In the genomic region with DNA sequence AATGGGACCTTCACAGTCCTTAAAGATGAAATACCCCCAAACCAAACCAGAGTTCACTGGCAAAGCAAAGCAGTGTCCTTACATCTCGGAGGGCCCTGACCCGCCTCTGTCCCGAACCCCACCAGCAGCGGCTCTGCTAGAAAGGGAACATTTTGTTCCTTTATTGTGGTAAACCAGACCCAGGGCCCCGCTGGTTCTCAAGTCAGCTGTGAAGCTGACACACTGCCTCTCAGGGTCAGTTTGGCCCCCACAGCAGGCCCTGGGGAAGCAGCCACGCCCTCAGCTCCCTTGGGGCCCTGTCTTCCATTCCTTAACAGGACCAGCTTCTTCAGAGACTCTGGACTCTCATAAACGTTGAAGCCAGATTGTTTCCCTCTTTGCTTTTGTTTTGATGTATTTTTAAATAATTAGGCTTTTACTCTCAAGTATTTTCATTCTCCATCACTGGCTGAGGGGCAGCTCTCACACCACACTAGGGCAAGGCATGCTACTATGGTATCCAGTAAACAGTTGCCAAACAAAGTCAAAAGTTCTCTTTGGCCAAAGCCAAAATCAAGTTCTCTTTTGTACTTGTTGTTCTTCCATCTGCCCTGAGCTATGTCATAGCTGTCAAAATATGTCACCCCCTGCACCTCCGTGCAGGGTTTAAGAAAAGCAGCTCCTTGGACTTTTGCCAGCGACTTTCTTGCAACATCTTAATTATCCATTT, we compare ENCODE assay signal across 11 cellular contexts.
DNase-seq lines count a peak whose midpoint lies in the region; TF ChIP-seq lines count a peak whose summit lies in the region.
"Had no signal": no experiment of that assay in that cellular context is flagged by ENCODE, and none has a peak within 500 bp of the region (broad histone marks: within the 10 kb centered on the region; RNA-seq: fewer than 3 reads in every experiment).

No MANE protein-coding gene starts in this region.

- H3K27me3 ChIP-seq in ACC112 (ENCODE audit: insufficient read depth, low read length) = no peaks in the 10 kb centered on the region

- peak overlapping the region; percentile 87 for H3K27ac ChIP-seq in ACC112 (ENCODE audit: low read depth, low read length)

- H3K9me3 Mint-ChIP-seq in osteocyte (ENCODE audit: unreplicated experiment) = no peaks in the 10 kb centered on the region
- H3K9me3 Mint-ChIP-seq: activated CD4-positive, alpha-beta memory T cell treated with anti-CD3 and anti-CD28 coated beads, Interleukin-2, amount 10 ng/mL, durations not matched to agents 7 days and 5 days had no signal

- H3K27me3 Mint-ChIP-seq in osteocyte (ENCODE audit: unreplicated experiment) = no peaks in the 10 kb centered on the region
- H3K27me3 Mint-ChIP-seq: activated CD4-positive, alpha-beta memory T cell treated with anti-CD3 and anti-CD28 coated beads, Interleukin-2, amount 10 ng/mL, durations not matched to agents 7 days and 5 days had no signal

- TF ChIP-seq CTCF in foreskin fibroblast (IDR thresholded peaks at IDR 0.05; ENCODE audit: low read depth, low read length) = no peak
- TF ChIP-seq CTCF in osteocyte (IDR thresholded peaks at IDR 0.05) = no peak

- peaks cover 13% of the 10 kb centered on the region for H3K4me1 ChIP-seq in ACC112 (ENCODE audit: control insufficient read depth, insufficient read depth, low read length, unreplicated experiment)

- no peaks in the 10 kb centered on the region for H3K36me3 ChIP-seq in ACC112 (ENCODE audit: insufficient read depth, low read length)

- peak overlapping the region; percentile 19 for H3K4me3 Mint-ChIP-seq in osteocyte (ENCODE audit: unreplicated experiment)
- H3K4me3 Mint-ChIP-seq: activated CD4-positive, alpha-beta memory T cell treated with anti-CD3 and anti-CD28 coated beads, Interleukin-2, amount 10 ng/mL, durations not matched to agents 7 days and 5 days had no signal

- H3K27ac Mint-ChIP-seq in osteocyte (ENCODE audit: unreplicated experiment) = peak overlapping the region; percentile 93
- H3K27ac Mint-ChIP-seq: activated CD4-positive, alpha-beta memory T cell treated with anti-CD3 and anti-CD28 coated beads, Interleukin-2, amount 10 ng/mL, durations not matched to agents 7 days and 5 days had no signal

- H3K4me1 Mint-ChIP-seq in osteocyte (ENCODE audit: unreplicated experiment) = peaks cover 55% of the 10 kb centered on the region
- H3K4me1 Mint-ChIP-seq: activated CD4-positive, alpha-beta memory T cell treated with anti-CD3 and anti-CD28 coated beads, Interleukin-2, amount 10 ng/mL, durations not matched to agents 7 days and 5 days had no signal

- no peak overlapping the region for H2AFZ ChIP-seq in ACC112 (ENCODE audit: low read length, unreplicated experiment)

- DNase-seq in SIG-M5 (lab: John Stamatoyannopoulos, UW) = peak; percentile 28
- DNase-seq in foreskin fibroblast = peak; percentile 62 to 78
- DNase-seq in osteocyte (ENCODE audit: extremely low spot score, unreplicated experiment) = peak; percentile 84
- DNase-seq in stimulated activated CD4-positive, alpha-beta T cell treated with anti-CD3 and anti-CD28 coated beads, Interleukin-4, amount 100 ng/mL, for 1 hour = no peak
- no peak for DNase-seq in stimulated activated CD8-positive, alpha-beta memory T cell treated with anti-CD3 and anti-CD28 coated beads, Interleukin-4, amount 100 ng/mL, for 48 hours
- DNase-seq in NCI-H510A treated with DMSO at 0.1 percent for 48 hours (lab: John Stamatoyannopoulos, UW) = no peak
- no peak for DNase-seq in NK-92 treated with Interleukin-12 subunit alpha and Interleukin-12 subunit beta, amount 100 ng/mL, for 24 hours (lab: John Stamatoyannopoulos, UW)
- DNase-seq: activated CD4-positive, alpha-beta memory T cell treated with anti-CD3 and anti-CD28 coated beads, Interleukin-2, amount 10 ng/mL, durations not matched to agents 7 days and 5 days; effector CD4-positive, alpha-beta T cell; NCI-H526 treated with DMSO at 0.1 percent for 48 hours had no signal

- no peak overlapping the region for H3K4me3 ChIP-seq in ACC112 (ENCODE audit: low read depth, low read length)
- no peak overlapping the region for H3K4me3 ChIP-seq in foreskin fibroblast (ENCODE audit: low read depth in 1 of 2, low read length in 2 of 2)

- H3K79me2 ChIP-seq in ACC112 (ENCODE audit: control insufficient read depth, insufficient read depth, low read length, unreplicated experiment) = no peaks in the 10 kb centered on the region

- H3K36me3 Mint-ChIP-seq in osteocyte (ENCODE audit: unreplicated experiment) = no peaks in the 10 kb centered on the region

Comparison
In these comparisons a context has a peak if more than half of its experiments do, and no peak if none do; other contexts are left out.
1. DNase-seq: peak in SIG-M5 (single experiment), foreskin fibroblast (2 of 2) and osteocyte (single experiment); none in stimulated activated CD4-positive, alpha-beta T cell treated with anti-CD3 and anti-CD28 coated beads, Interleukin-4, amount 100 ng/mL, for 1 hour (single experiment), stimulated activated CD8-positive, alpha-beta memory T cell treated with anti-CD3 and anti-CD28 coated beads, Interleukin-4, amount 100 ng/mL, for 48 hours (single experiment), NCI-H510A treated with DMSO at 0.1 percent for 48 hours (single experiment) and NK-92 treated with Interleukin-12 subunit alpha and Interleukin-12 subunit beta, amount 100 ng/mL, for 24 hours (single experiment).